9 cellular contexts compared by ENCODE assay signal in the genomic region with DNA sequence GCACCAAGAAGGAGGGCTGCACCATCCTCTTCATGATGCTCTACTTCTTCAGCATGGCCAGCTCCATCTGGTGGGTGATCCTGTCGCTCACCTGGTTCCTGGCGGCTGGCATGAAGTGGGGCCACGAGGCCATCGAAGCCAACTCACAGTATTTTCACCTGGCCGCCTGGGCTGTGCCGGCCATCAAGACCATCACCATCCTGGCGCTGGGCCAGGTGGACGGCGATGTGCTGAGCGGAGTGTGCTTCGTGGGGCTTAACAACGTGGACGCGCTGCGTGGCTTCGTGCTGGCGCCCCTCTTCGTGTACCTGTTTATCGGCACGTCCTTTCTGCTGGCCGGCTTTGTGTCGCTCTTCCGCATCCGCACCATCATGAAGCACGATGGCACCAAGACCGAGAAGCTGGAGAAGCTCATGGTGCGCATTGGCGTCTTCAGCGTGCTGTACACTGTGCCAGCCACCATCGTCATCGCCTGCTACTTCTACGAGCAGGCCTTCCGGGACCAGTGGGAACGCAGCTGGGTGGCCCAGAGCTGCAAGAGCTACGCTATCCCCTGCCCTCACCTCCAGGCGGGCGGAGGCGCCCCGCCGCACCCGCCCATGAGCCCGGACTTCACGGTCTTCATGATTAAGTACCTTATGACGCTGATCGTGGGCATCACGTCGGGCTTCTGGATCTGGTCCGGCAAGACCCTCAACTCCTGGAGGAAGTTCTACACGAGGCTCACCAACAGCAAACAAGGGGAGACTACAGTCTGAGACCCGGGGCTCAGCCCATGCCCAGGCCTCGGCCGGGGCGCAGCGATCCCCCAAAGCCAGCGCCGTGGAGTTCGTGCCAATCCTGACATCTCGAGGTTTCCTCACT. TPM values are rescaled to one million over a fixed set of nuclear protein-coding genes. Genes with fewer than 3 reads are reported as not detected.
A peak's percentile ranks its signal among the peaks of the same experiment; 100 is the strongest.
DNase-seq lines count a peak whose midpoint lies in the region; ATAC-seq lines count a peak whose summit lies in the region.
"Had no signal": no experiment of that assay in that cellular context is flagged by ENCODE, and none has a peak within 500 bp of the region (broad histone marks: within the 10 kb centered on the region; RNA-seq: fewer than 3 reads in every experiment).

No MANE protein-coding gene starts in this region.

- H3K4me3 ChIP-seq in mucosa of rectum (ENCODE audit: low read length in 2 of 2) (peak overlapping the region; percentile 91 to 93), aorta (ENCODE audit: low read length in 2 of 2) (peak overlapping the region; percentile 72 to 86)

- H3K9me3 ChIP-seq in mucosa of rectum (ENCODE audit: control insufficient read depth in 2 of 2, low read length in 2 of 2), result no peaks in the 10 kb centered on the region
- no peaks in the 10 kb centered on the region for H3K9me3 ChIP-seq in aorta (ENCODE audit: control insufficient read depth, low read length)

- no peak overlapping the region for H3K27ac Mint-ChIP-seq in stimulated activated naive CD8-positive, alpha-beta T cell treated with anti-CD3 and anti-CD28 coated beads, Interleukin-15, Interleukin-2, amounts not matched to agents 100 ng/mL and 50 ng/mL, for 24 hours
- no peak overlapping the region for H3K27ac Mint-ChIP-seq in effector memory CD8-positive, alpha-beta T cell

- peaks cover 0 to 2% of the 10 kb centered on the region in 2 donors for H3K36me3 ChIP-seq in mucosa of rectum (ENCODE audit: control insufficient read depth in 2 of 2, insufficient read depth in 2 of 2, low read length in 2 of 2)
- no peaks in the 10 kb centered on the region for H3K36me3 ChIP-seq in aorta (ENCODE audit: control insufficient read depth in 1 of 2, insufficient read depth in 2 of 2, low read length in 1 of 2)

- intact Hi-C loops in aorta (cut with DNase I), result loop anchor here (5.0 to 10.0 kb wide), 3 partner anchors 181 to 369 kb away; no protein-coding TSS in a partner anchor

- H3K4me1 ChIP-seq in mucosa of rectum (ENCODE audit: control insufficient read depth in 2 of 2, insufficient read depth in 2 of 2, low read length in 2 of 2), result peaks cover 6 to 10% of the 10 kb centered on the region in 2 donors
- no peaks in the 10 kb centered on the region for H3K4me1 ChIP-seq in aorta (ENCODE audit: control insufficient read depth in 1 of 2, insufficient read depth in 2 of 2, low read length in 2 of 2)

- H3K4me1 Mint-ChIP-seq in stimulated activated naive CD8-positive, alpha-beta T cell treated with anti-CD3 and anti-CD28 coated beads, Interleukin-15, Interleukin-2, amounts not matched to agents 100 ng/mL and 50 ng/mL, for 24 hours (ENCODE audit: low read depth), result peaks cover 19% of the 10 kb centered on the region
- peaks cover 0 to 2% of the 10 kb centered on the region in 2 donors for H3K4me1 Mint-ChIP-seq in effector memory CD8-positive, alpha-beta T cell (ENCODE audit: low read depth in 2 of 2)
- H3K4me1 Mint-ChIP-seq: central memory CD8-positive, alpha-beta T cell had no signal

- H3K27me3 ChIP-seq in mucosa of rectum (ENCODE audit: control insufficient read depth in 2 of 2, insufficient read depth in 2 of 2, low read length in 2 of 2) (no peaks in the 10 kb centered on the region), aorta (ENCODE audit: control insufficient read depth in 1 of 2, insufficient read depth in 2 of 2, low read length in 1 of 2) (no peaks in the 10 kb centered on the region)

- no peaks in the 10 kb centered on the region for H3K9me3 Mint-ChIP-seq in stimulated activated naive CD8-positive, alpha-beta T cell treated with anti-CD3 and anti-CD28 coated beads, Interleukin-15, Interleukin-2, amounts not matched to agents 100 ng/mL and 50 ng/mL, for 24 hours
- H3K9me3 Mint-ChIP-seq in effector memory CD8-positive, alpha-beta T cell, result no peaks in the 10 kb centered on the region
- H3K9me3 Mint-ChIP-seq: central memory CD8-positive, alpha-beta T cell had no signal

- no peaks in the 10 kb centered on the region for H3K36me3 Mint-ChIP-seq in stimulated activated naive CD8-positive, alpha-beta T cell treated with anti-CD3 and anti-CD28 coated beads, Interleukin-15, Interleukin-2, amounts not matched to agents 100 ng/mL and 50 ng/mL, for 24 hours (ENCODE audit: low read depth)
- no peaks in the 10 kb centered on the region for H3K36me3 Mint-ChIP-seq in effector memory CD8-positive, alpha-beta T cell (ENCODE audit: insufficient read depth)

- peak overlapping the region; percentile 48 for H3K4me3 Mint-ChIP-seq in stimulated activated naive CD8-positive, alpha-beta T cell treated with anti-CD3 and anti-CD28 coated beads, Interleukin-15, Interleukin-2, amounts not matched to agents 100 ng/mL and 50 ng/mL, for 24 hours
- peak overlapping the region; percentile 26 to 37 for H3K4me3 Mint-ChIP-seq in effector memory CD8-positive, alpha-beta T cell

- whole genome bisulfite sequencing in aorta, 2 donors, result 10 to 15% methylated on average over 58 of the region's 58 CpGs

- peak overlapping the region in 1 of 2 donors; percentile 86 for H3K27ac ChIP-seq in mucosa of rectum (ENCODE audit: low read depth in 2 of 2, low read length in 2 of 2)
- peak overlapping the region in 1 of 2 donors; percentile 41 for H3K27ac ChIP-seq in aorta (ENCODE audit: low read depth in 1 of 2, low read length in 2 of 2)

- ATAC-seq in stimulated activated naive CD8-positive, alpha-beta T cell treated with anti-CD3 and anti-CD28 coated beads, Interleukin-15, Interleukin-2, amounts not matched to agents 100 U/mL and 50 U/mL, for 24 hours, result no peak
- ATAC-seq in effector memory CD8-positive, alpha-beta T cell (replicated peaks), result no peak
- ATAC-seq in aorta (ENCODE audit: low FRiP score) (no peak), GM18909 (IDR thresholded peaks at IDR 0.05; ENCODE audit: poor library complexity, unreplicated experiment) (no peak)
- ATAC-seq in activated CD4-positive, CD25-positive, alpha-beta regulatory T cell treated with anti-CD3 and anti-CD28 coated beads, Interleukin-2, amount 50 U/mL, for 24 hours, result no peak

- DNase-seq in stimulated activated naive CD8-positive, alpha-beta T cell treated with anti-CD3 and anti-CD28 coated beads, Interleukin-15, Interleukin-2, amounts not matched to agents 100 U/mL and 50 U/mL, for 24 hours, result no peak
- DNase-seq in effector memory CD8-positive, alpha-beta T cell, result no peak
- DNase-seq in aorta (peak; percentile 72 to 89), epidermal melanocyte (ENCODE audit: insufficient read length, low spot score) (no peak)

- peak overlapping the region; percentile 38 to 78 for H3K9ac ChIP-seq in mucosa of rectum (ENCODE audit: low read depth in 1 of 2, low read length in 2 of 2)

- H3K27me3 Mint-ChIP-seq in stimulated activated naive CD8-positive, alpha-beta T cell treated with anti-CD3 and anti-CD28 coated beads, Interleukin-15, Interleukin-2, amounts not matched to agents 100 ng/mL and 50 ng/mL, for 24 hours, result peaks cover 50% of the 10 kb centered on the region
- H3K27me3 Mint-ChIP-seq in effector memory CD8-positive, alpha-beta T cell, result peaks cover 33 to 57% of the 10 kb centered on the region in 2 donors

RNA-seq across cellular contexts. Expression of a gene that starts 2.1 kb away (rescaled TPM):
- total RNA-seq in aorta, result 10 to 100 TPM; 38.5 to 49.2 TPM
- polyA plus RNA-seq in aorta, result 10 to 100 TPM in 1 of 2 donors, 1 to 10 TPM in 1; 8.8 to 16.1 TPM

Comparison
In these comparisons a context has a peak if more than half of its experiments do, and no peak if none do; other contexts are left out.
1. DNase-seq: peak in aorta (2 of 2); none in stimulated activated naive CD8-positive, alpha-beta T cell treated with anti-CD3 and anti-CD28 coated beads, Interleukin-15, Interleukin-2, amounts not matched to agents 100 U/mL and 50 U/mL, for 24 hours (single experiment), effector memory CD8-positive, alpha-beta T cell (0 of 3) and epidermal melanocyte (single experiment).